ENCODE assay signal across 17 cellular contexts in the genomic region with DNA sequence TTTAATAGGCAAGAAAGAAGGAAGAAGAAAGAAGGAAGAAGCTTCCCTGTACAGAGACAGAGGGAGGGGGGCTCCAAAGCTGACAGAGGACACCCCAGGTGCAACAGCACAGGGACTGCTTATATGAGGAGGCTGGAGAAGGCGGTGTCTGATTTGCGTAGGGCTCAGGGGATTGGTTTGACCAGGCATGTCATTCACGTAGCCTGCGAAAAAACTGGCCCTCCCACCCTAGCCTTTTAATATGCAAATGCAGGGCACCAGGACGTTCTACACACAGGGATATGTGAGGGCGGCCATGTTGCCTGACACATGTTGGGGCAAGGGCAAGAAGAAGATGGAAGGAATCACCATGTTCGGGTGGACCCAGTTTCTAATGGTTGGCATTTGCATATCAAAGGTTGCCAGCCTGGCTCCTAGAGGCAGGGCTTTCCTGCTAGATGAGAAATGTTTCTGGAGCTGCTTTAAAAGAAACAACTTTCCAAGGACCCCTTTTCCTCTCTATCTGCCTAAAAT.
DNase-seq lines count a peak whose midpoint lies in the region; FAIRE-seq and TF ChIP-seq lines count a peak whose summit lies in the region.
"Had no signal": no experiment of that assay in that cellular context is flagged by ENCODE, and none has a peak within 500 bp of the region (broad histone marks: within the 10 kb centered on the region; RNA-seq: fewer than 3 reads in every experiment).

No MANE protein-coding gene starts in this region.

- BruUV-seq in A673 (replicated peaks; lab: Mats Ljungman, UMichigan), result no TSS peak

- no peak overlapping the region for H3K4me3 Mint-ChIP-seq in neural progenitor cell
- H3K4me3 Mint-ChIP-seq: CD4-positive, alpha-beta memory T cell; HFFc6 had no signal

- no peak overlapping the region for H2AK5ac ChIP-seq in H1 (ENCODE audit: low read depth, low read length)

- H4K5ac ChIP-seq in H1 (ENCODE audit: insufficient read length, low read depth, low read length), result no peak overlapping the region

- no peak overlapping the region for H3K14ac ChIP-seq in H1 (ENCODE audit: insufficient read length)

- no peak overlapping the region for H3K18ac ChIP-seq in H1 (ENCODE audit: extremely low read depth, low read length)

- POLR2A ChIA-PET in H1 (lab: Charles Lee; ENCODE audit: partially characterized antibody), result no interaction called here
- POLR2A ChIA-PET in A673 (lab: Charles Lee; ENCODE audit: low non-redundant PET), result no interaction called here

- CTCF ChIA-PET in H1 (lab: Charles Lee; ENCODE audit: partially characterized antibody) (interaction anchor here (1.0 kb wide), 1 partner anchor 46 kb away, joined by 3 read pairs; no protein-coding TSS in a partner anchor), A673 (lab: Charles Lee) (no interaction called here)

- H2AFZ ChIP-seq in H1 (ENCODE audit: low read length), result peak overlapping the region; percentile 45; the same call in 1 of the 2 replicates
- peak overlapping the region; percentile 29 for H2AFZ ChIP-seq in neural progenitor cell (replicated peaks)

- H3K9ac ChIP-seq in H1 (replicated peaks in 1 of 4; ENCODE audit: extremely low read depth in 1 of 4, low read depth in 3 of 4, low read length in 3 of 4), result no peak overlapping the region
- no peak overlapping the region for H3K9ac ChIP-seq in neural progenitor cell

- peak; percentile 18 for DNase-seq in RPMI8226
- no peak for DNase-seq in H1 (ENCODE audit: low read depth in 1 of 2, low spot score in 2 of 2)
- DNase-seq in neural progenitor cell (ENCODE audit: low spot score), result no peak
- no peak for DNase-seq in BE2C
- no peak for DNase-seq in A673 (ENCODE audit: low spot score)
- DNase-seq in NCI-H510A (lab: John Stamatoyannopoulos, UW), result no peak
- DNase-seq: AML-193; C1 segment of cervical spinal cord; Calu3; CD4-positive, alpha-beta memory T cell; COR-L47; DMS79 treated with DMSO at 0.1 percent for 48 hours; GF-D8; HFFc6 had no signal

- H3K36me3 ChIP-seq in H1 (ENCODE audit: control insufficient read depth in 2 of 4, insufficient read depth in 4 of 4, low read length in 3 of 4) (no peaks in the 10 kb centered on the region), neural progenitor cell (no peaks in the 10 kb centered on the region), BE2C (no peaks in the 10 kb centered on the region), A673 (ENCODE audit: insufficient read depth, low read length, poor library complexity, severe bottlenecking) (no peaks in the 10 kb centered on the region)
- H3K36me3 ChIP-seq: HAP-1 had no signal

- H3K9me3 ChIP-seq in H1 (ENCODE audit: insufficient read depth in 2 of 2, low read depth in 1 of 2, low read length in 1 of 2) (no peaks in the 10 kb centered on the region), neural progenitor cell (ENCODE audit: low read depth) (no peaks in the 10 kb centered on the region), BE2C (no peaks in the 10 kb centered on the region; the same call in 1 of the 2 replicates), A673 (ENCODE audit: low read depth, low read length, poor library complexity, severe bottlenecking) (peaks cover 5% of the 10 kb centered on the region)
- H3K9me3 ChIP-seq: HAP-1 had no signal

- no peak overlapping the region for H2BK120ac ChIP-seq in H1 (replicated peaks; ENCODE audit: low read depth, low read length)

- no peaks in the 10 kb centered on the region for H3K27me3 ChIP-seq in H1 (replicated peaks in 1 of 4; ENCODE audit: control insufficient read depth in 3 of 4, extremely low read depth in 1 of 4, insufficient read depth in 3 of 4, low read length in 3 of 4)
- no peaks in the 10 kb centered on the region for H3K27me3 ChIP-seq in neural progenitor cell
- H3K27me3 ChIP-seq in BE2C, result no peaks in the 10 kb centered on the region
- no peaks in the 10 kb centered on the region for H3K27me3 ChIP-seq in A673 (replicated peaks; ENCODE audit: insufficient read depth, low read depth, low read length, poor library complexity)

- H3K56ac ChIP-seq in H1 (replicated peaks; ENCODE audit: insufficient read length, low read depth, low read length), result no peak overlapping the region

- no peak for TF ChIP-seq CTCF in H1 (IDR thresholded peaks at IDR 0.05; ENCODE audit: control extremely low read depth in 1 of 3, insufficient read depth in 1 of 3, low read depth in 1 of 3, low read length in 3 of 3)
- no peak for TF ChIP-seq CTCF in neural progenitor cell (IDR thresholded peaks at IDR 0.05)
- no peak for TF ChIP-seq CTCF in BE2C (IDR thresholded peaks at IDR 0.05; ENCODE audit: low read depth, low read length)
- TF ChIP-seq CTCF in A673 (conservative IDR thresholded peaks at IDR 0.05; ENCODE audit: low read depth, low read length), result no peak

- H3K27ac Mint-ChIP-seq in neural progenitor cell, result no peak overlapping the region
- H3K27ac Mint-ChIP-seq: HFFc6 had no signal

- peaks cover 8% of the 10 kb centered on the region for H3K27me3 Mint-ChIP-seq in neural progenitor cell (ENCODE audit: insufficient read depth, low read depth)

- no peaks in the 10 kb centered on the region for H3K23me2 ChIP-seq in H1 (ENCODE audit: low read depth, low read length)

- H3K23ac ChIP-seq in H1 (ENCODE audit: insufficient read length), result no peak overlapping the region

- no peak overlapping the region for H2BK5ac ChIP-seq in H1 (ENCODE audit: low read depth, low read length)

- H3K4me3 ChIP-seq in H1 (ENCODE audit: extremely low read depth in 1 of 4, insufficient read depth in 2 of 4, low read depth in 3 of 4, low read length in 4 of 4), result no peak overlapping the region
- H3K4me3 ChIP-seq in neural progenitor cell, result no peak overlapping the region
- H3K4me3 ChIP-seq in BE2C (ENCODE audit: low read depth, low read length), result no peak overlapping the region
- H3K4me3 ChIP-seq in A673 (ENCODE audit: low read depth, low read length, poor library complexity, severe bottlenecking), result no peak overlapping the region
- H3K4me3 ChIP-seq: HAP-1 had no signal

- TF ChIP-seq RAD21 in H1 (IDR thresholded peaks at IDR 0.05 in 1 of 2, conservative IDR thresholded peaks at IDR 0.05 in 1 of 2; ENCODE audit: low read depth in 2 of 2, low read length in 2 of 2), result no peak

- H3F3A ChIP-seq in neural progenitor cell (ENCODE audit: low read depth), result no peaks in the 10 kb centered on the region

- no peak overlapping the region for H4K91ac ChIP-seq in H1 (replicated peaks; ENCODE audit: insufficient read length, low read length)

- TF ChIP-seq POLR2A in H1 (IDR thresholded peaks at IDR 0.05; ENCODE audit: control extremely low read depth in 1 of 2, low read depth in 2 of 2, low read length in 2 of 2), result no peak

- TF ChIP-seq EP300 in H1 (IDR thresholded peaks at IDR 0.05; ENCODE audit: borderline replicate concordance in 1 of 2, low read depth in 2 of 2, low read length in 2 of 2), result no peak

- H2BK15ac ChIP-seq in H1 (ENCODE audit: low read length), result no peak overlapping the region

- WGBS in H1 (ENCODE audit: extremely low coverage in 1 of 2, insufficient coverage in 1 of 2, insufficient read length in 1 of 2, insufficient replicate concordance in 2 of 2, low coverage in 1 of 2, low lambda C conversion rate in 2 of 2, missing lambda C conversion rate in 1 of 2), 2 experiments, result 66% methylated on average over 7 of the region's 7 CpGs; no CpG with 5 or more reads in 1 of the 2 experiments

- no peak overlapping the region for H3K27ac ChIP-seq in H1 (ENCODE audit: low read depth, low read length)
- no peak overlapping the region for H3K27ac ChIP-seq in neural progenitor cell
- no peak overlapping the region for H3K27ac ChIP-seq in A673 (ENCODE audit: low read depth, low read length, poor library complexity, severe bottlenecking)

- H3K4ac ChIP-seq in H1 (replicated peaks; ENCODE audit: insufficient read length, low read depth, low read length), result no peak overlapping the region

- no peak overlapping the region for H4K8ac ChIP-seq in H1 (ENCODE audit: extremely low read depth, insufficient read depth, low read length)

- intact Hi-C loops in A673 (cut with micrococcal nuclease; ENCODE audit: unreplicated experiment), result no loop called here

- no peaks in the 10 kb centered on the region for H4K20me1 ChIP-seq in H1 (replicated peaks in 1 of 2; ENCODE audit: control insufficient read depth in 1 of 2, insufficient read depth in 2 of 2, low read length in 2 of 2)
- no peaks in the 10 kb centered on the region for H4K20me1 ChIP-seq in neural progenitor cell (ENCODE audit: low read depth)

- FAIRE-seq in H1 (lab: Jason Lieb, UNC), result peak; percentile 62
- FAIRE-seq: GM12891, GM18507 had no signal

- H3K36me3 Mint-ChIP-seq in neural progenitor cell, result peaks cover 2% of the 10 kb centered on the region

- no peaks in the 10 kb centered on the region for H3K79me1 ChIP-seq in H1 (ENCODE audit: low read depth, low read length)

- peaks cover 28% of the 10 kb centered on the region for H3K9me3 Mint-ChIP-seq in neural progenitor cell

- H3K79me2 ChIP-seq in H1 (ENCODE audit: control insufficient read depth in 1 of 2, insufficient read depth in 2 of 2, low read length in 2 of 2), result no peaks in the 10 kb centered on the region
- H3K79me2 ChIP-seq in neural progenitor cell (ENCODE audit: low read depth), result no peaks in the 10 kb centered on the region

- H3K4me1 ChIP-seq in H1 (replicated peaks in 1 of 4; ENCODE audit: control insufficient read depth in 3 of 4, insufficient read depth in 4 of 4, low read length in 3 of 4) (peaks cover 0 to 13% (median 4%) of the 10 kb centered on the region in 4 experiments; a peak in 3 of 7 replicates), neural progenitor cell (no peaks in the 10 kb centered on the region), BE2C (no peaks in the 10 kb centered on the region), A673 (ENCODE audit: insufficient read depth, low read length, poor library complexity, severe bottlenecking) (no peaks in the 10 kb centered on the region)
- H3K4me1 ChIP-seq: HAP-1 had no signal

- H3K4me2 ChIP-seq in H1 (ENCODE audit: insufficient read depth in 1 of 2, low read depth in 2 of 2, low read length in 2 of 2), result no peak overlapping the region
- H3K4me2 ChIP-seq in neural progenitor cell, result no peak overlapping the region

- H2BK20ac ChIP-seq in H1 (ENCODE audit: low read length), result no peak overlapping the region

- H3K4me1 Mint-ChIP-seq in neural progenitor cell, result peaks cover 10% of the 10 kb centered on the region
- H3K4me1 Mint-ChIP-seq: CD4-positive, alpha-beta memory T cell had no signal

- no peak overlapping the region for H2BK12ac ChIP-seq in H1 (ENCODE audit: low read depth, low read length)

TF ChIP-seq in H1, 55 proteins besides CTCF, POLR2A, EP300 and RAD21 (continues in another document):
- no peak for TF ChIP-seq SIX5 (IDR thresholded peaks at IDR 0.05; ENCODE audit: low read depth, low read length)
- TF ChIP-seq EZH2 (IDR thresholded peaks at IDR 0.05; ENCODE audit: low read depth, low read length, severe bottlenecking), result no peak
